20 cellular contexts compared by ENCODE assay signal in genomic region chrX:57447856-57448255, GRCh38.
"Had no signal": no experiment of that assay in that cellular context is flagged by ENCODE, and none has a peak within 500 bp of the region (broad histone marks: within the 10 kb centered on the region; RNA-seq: fewer than 3 reads in every experiment).

No MANE protein-coding gene starts in this region.

- H3K27me3 ChIP-seq: ascending aorta, brain microvascular endothelial cell, esophagus squamous epithelium, stomach, upper lobe of left lung had no signal

- DNase-seq: activated CD4-positive, alpha-beta T cell treated with anti-CD3 and anti-CD28 coated beads, Interleukin-2, amount 10 ng/mL, durations not matched to agents 7 days and 5 days; activated CD4-positive, CD25-positive, alpha-beta regulatory T cell treated with anti-CD3 and anti-CD28 coated beads, Interleukin-2, amount 50 U/mL, for 72 hours; activated CD8-positive, alpha-beta T cell treated with anti-CD3 and anti-CD28 coated beads, Interleukin-2, amount 10 ng/mL, durations not matched to agents 7 days and 5 days; activated gamma-delta T cell treated with Interleukin-2 at 50 U/mL for 16 hours; brain microvascular endothelial cell; central memory CD4-positive, alpha-beta T cell; dorsolateral prefrontal cortex; effector memory CD8-positive, alpha-beta T cell; esophagus squamous epithelium; foreskin fibroblast; kidney glomerular epithelial cell; left ventricle myocardium inferior; stimulated activated CD4-positive, alpha-beta T cell treated with anti-CD3 and anti-CD28 coated beads, Interleukin-12 subunit alpha, Interleukin-12 subunit beta, amount 100 ng/mL, for 4 hours; stomach; upper lobe of left lung had no signal

- ATAC-seq: activated CD8-positive, alpha-beta T cell treated with anti-CD3 and anti-CD28 coated beads, Interleukin-2, amount 10 ng/mL, durations not matched to agents 7 days and 5 days; effector memory CD8-positive, alpha-beta T cell; natural killer cell treated with Interleukin-12 subunit alpha and Interleukin-12 subunit beta and Interleukin-15 and Interleukin-18, amount 100 ng/mL, for 72 hours; SK-N-SH treated with all-trans-retinoic acid at 6 μM for 48 hours; stimulated activated effector memory CD8-positive, alpha-beta T cell treated with anti-CD3 and anti-CD28 coated beads, Interleukin-12 subunit alpha, Interleukin-12 subunit beta, amount 100 ng/mL, for 72 hours had no signal

- H3K4me1 ChIP-seq: ascending aorta, esophagus squamous epithelium, left ventricle myocardium inferior, stomach, upper lobe of left lung had no signal

- H3K27ac ChIP-seq: ascending aorta, brain microvascular endothelial cell, dorsolateral prefrontal cortex, esophagus squamous epithelium, left ventricle myocardium inferior, stomach, upper lobe of left lung, VCaP had no signal

- H3K4me3 ChIP-seq: ascending aorta, dorsolateral prefrontal cortex, esophagus squamous epithelium, left ventricle myocardium inferior, stomach, upper lobe of left lung had no signal

- H3K36me3 ChIP-seq: ascending aorta, brain microvascular endothelial cell, esophagus squamous epithelium, left ventricle myocardium inferior, stomach, upper lobe of left lung had no signal

- H3K9me3 ChIP-seq: ascending aorta, esophagus squamous epithelium, left ventricle myocardium inferior, stomach, upper lobe of left lung had no signal
